10 cellular contexts compared by ENCODE assay signal in the genomic region with DNA sequence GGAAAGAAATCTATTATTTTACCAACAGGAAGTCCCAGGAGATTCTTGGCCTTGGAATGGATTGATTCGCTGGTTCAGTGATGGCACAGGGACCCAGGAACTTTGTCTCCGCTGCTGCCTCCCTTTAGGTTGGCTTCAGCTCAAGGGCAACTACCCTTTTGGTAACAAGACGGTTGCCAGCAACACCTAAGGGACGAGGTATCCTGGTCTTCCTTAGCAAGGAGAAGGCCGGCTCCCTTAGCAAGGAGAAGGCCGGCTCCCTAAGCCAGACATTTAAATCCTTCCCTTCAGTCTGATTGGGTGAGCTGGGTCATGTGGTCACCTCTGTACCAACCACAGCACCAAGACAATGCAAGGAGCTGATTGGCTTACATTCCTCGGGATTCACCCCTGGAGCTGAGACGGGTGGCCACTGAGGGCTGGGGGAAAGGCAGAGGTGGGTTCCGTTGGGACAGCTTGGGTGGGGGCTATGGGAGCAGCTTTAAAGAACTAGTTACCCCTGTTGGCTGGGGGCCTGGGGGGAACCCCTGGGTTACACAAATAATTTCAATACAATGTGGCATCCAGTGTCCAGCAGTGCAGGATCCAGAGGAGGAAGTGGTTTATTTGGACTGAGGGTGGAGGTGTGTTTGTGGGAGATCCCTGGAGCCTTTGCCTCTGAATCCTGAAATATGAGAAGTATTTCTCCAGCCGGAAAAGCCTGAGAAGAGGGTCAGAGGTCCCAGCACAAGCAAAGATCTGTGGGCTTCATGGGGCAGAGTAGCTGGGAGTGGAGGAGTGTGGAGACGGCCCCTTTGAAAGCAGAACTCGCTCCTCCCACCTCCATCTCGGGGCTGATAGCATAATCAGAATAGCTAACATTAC. TPM values are rescaled to one million over a fixed set of nuclear protein-coding genes. Genes with fewer than 3 reads are reported as not detected.
A peak's percentile ranks its signal among the peaks of the same experiment; 100 is the strongest.
DNase-seq lines count a peak whose midpoint lies in the region; ATAC-seq and TF ChIP-seq lines count a peak whose summit lies in the region.
"Had no signal": no experiment of that assay in that cellular context is flagged by ENCODE, and none has a peak within 500 bp of the region (broad histone marks: within the 10 kb centered on the region; RNA-seq: fewer than 3 reads in every experiment).

No MANE protein-coding gene starts in this region.

- POLR2A ChIA-PET in A673 (lab: Charles Lee; ENCODE audit: low non-redundant PET): no interaction called here

- H3K4me3 ChIP-seq in colonic mucosa (no peak overlapping the region), mucosa of rectum (ENCODE audit: low read length in 2 of 2) (no peak overlapping the region), A673 (ENCODE audit: low read depth, low read length, poor library complexity, severe bottlenecking) (no peak overlapping the region)

- ATAC-seq in GM18517 (IDR thresholded peaks at IDR 0.05; ENCODE audit: unreplicated experiment): no peak
- ATAC-seq in activated naive CD4-positive, alpha-beta T cell treated with anti-CD3 and anti-CD28 coated beads, Interleukin-2, amount 50 U/mL, for 72 hours: no peak

- DNase-seq in AG08396 (ENCODE audit: low spot score) (peak; percentile 79), NCI-H146 treated with DMSO at 0.1 percent for 48 hours (lab: John Stamatoyannopoulos, UW; ENCODE audit: unreplicated experiment) (peak; percentile 80), colonic mucosa (no peak), A673 (ENCODE audit: low spot score) (no peak)
- no peak for DNase-seq in activated CD4-positive, alpha-beta T cell treated with anti-CD3 and anti-CD28 coated beads, Interleukin-2, amount 50 U/mL, for 48 hours
- no peak for DNase-seq in activated naive CD4-positive, alpha-beta T cell treated with anti-CD3 and anti-CD28 coated beads, Interleukin-2, amount 50 U/mL, for 72 hours (ENCODE audit: low spot score in 2 of 2)
- DNase-seq: DND-41 had no signal

- no peaks in the 10 kb centered on the region for H3K9me3 ChIP-seq in colonic mucosa
- no peaks in the 10 kb centered on the region for H3K9me3 ChIP-seq in mucosa of rectum (ENCODE audit: control insufficient read depth in 2 of 2, low read length in 2 of 2)
- H3K9me3 ChIP-seq in A673 (ENCODE audit: low read depth, low read length, poor library complexity, severe bottlenecking): no peaks in the 10 kb centered on the region
- H3K9me3 ChIP-seq: neutrophil had no signal

- H3K36me3 ChIP-seq in colonic mucosa (no peaks in the 10 kb centered on the region), mucosa of rectum (ENCODE audit: control insufficient read depth in 2 of 2, insufficient read depth in 2 of 2, low read length in 2 of 2) (no peaks in the 10 kb centered on the region), A673 (ENCODE audit: insufficient read depth, low read length, poor library complexity, severe bottlenecking) (no peaks in the 10 kb centered on the region)
- H3K36me3 ChIP-seq: neutrophil had no signal

- CTCF ChIA-PET in A673 (lab: Charles Lee): no interaction called here

- intact Hi-C loops in colonic mucosa (cut with DNase I): no loop called here
- intact Hi-C loops in A673 (cut with micrococcal nuclease; ENCODE audit: unreplicated experiment): no loop called here

- H3K27me3 ChIP-seq in colonic mucosa: no peaks in the 10 kb centered on the region
- peaks cover 0 to 3% of the 10 kb centered on the region in 2 donors for H3K27me3 ChIP-seq in mucosa of rectum (ENCODE audit: control insufficient read depth in 2 of 2, insufficient read depth in 2 of 2, low read length in 2 of 2)
- H3K27me3 ChIP-seq in A673 (replicated peaks; ENCODE audit: insufficient read depth, low read depth, low read length, poor library complexity): no peaks in the 10 kb centered on the region
- H3K27me3 ChIP-seq: neutrophil had no signal

- BruUV-seq in A673 (replicated peaks; lab: Mats Ljungman, UMichigan): no TSS peak

- peak overlapping the region; percentile 9 to 24 for H3K9ac ChIP-seq in colonic mucosa (ENCODE audit: low read depth in 2 of 2, low read length in 2 of 2)
- H3K9ac ChIP-seq in mucosa of rectum (ENCODE audit: low read depth in 1 of 2, low read length in 2 of 2): no peak overlapping the region

- H3K27ac ChIP-seq in colonic mucosa: peak overlapping the region; percentile 44
- peak overlapping the region; percentile 45 to 68 for H3K27ac ChIP-seq in mucosa of rectum (ENCODE audit: low read depth in 2 of 2, low read length in 2 of 2)
- H3K27ac ChIP-seq in A673 (ENCODE audit: low read depth, low read length, poor library complexity, severe bottlenecking): no peak overlapping the region
- H3K27ac ChIP-seq: neutrophil had no signal

- peaks cover 10% of the 10 kb centered on the region for H3K4me1 ChIP-seq in colonic mucosa
- H3K4me1 ChIP-seq in mucosa of rectum (ENCODE audit: control insufficient read depth in 2 of 2, insufficient read depth in 2 of 2, low read length in 2 of 2): peaks cover 9 to 10% of the 10 kb centered on the region in 2 donors
- H3K4me1 ChIP-seq in A673 (ENCODE audit: insufficient read depth, low read length, poor library complexity, severe bottlenecking): peaks cover 4% of the 10 kb centered on the region

- H3K9me3 Mint-ChIP-seq in activated naive CD4-positive, alpha-beta T cell treated with anti-CD3 and anti-CD28 coated beads, Interleukin-2, amount 50 U/mL, for 72 hours: peaks cover 0 to 4% of the 10 kb centered on the region in 2 donors

- H3K36me3 Mint-ChIP-seq in activated naive CD4-positive, alpha-beta T cell treated with anti-CD3 and anti-CD28 coated beads, Interleukin-2, amount 50 U/mL, for 72 hours: no peaks in the 10 kb centered on the region

- no peak for TF ChIP-seq CTCF in colonic mucosa (IDR thresholded peaks at IDR 0.05)
- no peak for TF ChIP-seq CTCF in A673 (conservative IDR thresholded peaks at IDR 0.05; ENCODE audit: low read depth, low read length)

- peak overlapping the region in 1 of 2 donors; percentile 40 for H3K27ac Mint-ChIP-seq in activated naive CD4-positive, alpha-beta T cell treated with anti-CD3 and anti-CD28 coated beads, Interleukin-2, amount 50 U/mL, for 72 hours

RNA-seq across cellular contexts. Expression of a gene that starts 20.7 kb away (rescaled TPM):
- 10 to 100 TPM; 38.0 to 84.8 TPM for total RNA-seq in colonic mucosa
- total RNA-seq in A673 (2021): 207 and 209 TPM in 2 replicates
- 10 to 100 TPM; 16.2 to 30.0 TPM for total RNA-seq in activated naive CD4-positive, alpha-beta T cell treated with anti-CD3 and anti-CD28 coated beads, Interleukin-2, amount 50 U/mL, for 72 hours

Comparison
In these comparisons a context has a peak if more than half of its experiments do, and no peak if none do; other contexts are left out.
1. DNase-seq: peak in AG08396 (single experiment) and NCI-H146 treated with DMSO at 0.1 percent for 48 hours (single experiment); none in colonic mucosa (single experiment), A673 (single experiment), activated CD4-positive, alpha-beta T cell treated with anti-CD3 and anti-CD28 coated beads, Interleukin-2, amount 50 U/mL, for 48 hours (0 of 2) and activated naive CD4-positive, alpha-beta T cell treated with anti-CD3 and anti-CD28 coated beads, Interleukin-2, amount 50 U/mL, for 72 hours (0 of 2).
2. H3K9ac ChIP-seq: peak in colonic mucosa (2 of 2); none in mucosa of rectum (0 of 2).